ENCODE assay signal across 25 cellular contexts in the genomic region with DNA sequence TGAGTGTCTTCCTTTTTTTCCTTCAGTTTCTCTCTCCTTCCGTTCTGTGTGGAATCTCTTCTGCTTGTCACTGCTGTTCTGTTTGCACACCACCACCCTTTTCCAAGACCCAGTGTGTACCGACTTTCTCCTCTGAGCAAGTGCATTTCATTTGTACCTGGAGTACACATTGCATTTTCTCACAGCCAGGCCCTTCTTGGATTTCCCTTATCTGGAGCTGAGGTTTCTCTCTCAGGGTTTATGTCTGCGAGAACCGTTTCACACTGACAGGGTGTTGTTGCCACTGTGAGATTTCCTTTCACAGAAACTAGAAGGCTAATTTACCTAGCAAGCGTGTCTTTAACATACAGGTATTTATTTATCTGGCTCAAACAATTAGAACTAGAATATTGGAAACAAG. TPM values are rescaled to one million over a fixed set of nuclear protein-coding genes. Genes with fewer than 3 reads are reported as not detected.
DNase-seq lines count a peak whose midpoint lies in the region; ATAC-seq, FAIRE-seq and TF ChIP-seq lines count a peak whose summit lies in the region.
"Had no signal": no experiment of that assay in that cellular context is flagged by ENCODE, and none has a peak within 500 bp of the region (broad histone marks: within the 10 kb centered on the region; RNA-seq: fewer than 3 reads in every experiment).

No MANE protein-coding gene starts in this region.

- no peak for TF ChIP-seq EP300 in K562 (IDR thresholded peaks at IDR 0.05; ENCODE audit: low read length)

- H3K4me3 ChIP-seq in cardiac muscle cell (no peak overlapping the region), heart left ventricle (no peak overlapping the region), K562 (no peak overlapping the region), mesendoderm (ENCODE audit: low read length) (no peak overlapping the region)
- H3K4me3 ChIP-seq: BLaER1, esophagus muscularis mucosa, gastrocnemius medialis, lower lobe of right lung, stomach, transverse colon had no signal

- H3K27me3 ChIP-seq in cardiac muscle cell (no peaks in the 10 kb centered on the region), heart left ventricle (no peaks in the 10 kb centered on the region), K562 (ENCODE audit: control insufficient read depth in 2 of 2, insufficient read depth in 2 of 2, low read length in 2 of 2) (no peaks in the 10 kb centered on the region), mesendoderm (ENCODE audit: insufficient read depth, low read length, poor library complexity) (no peaks in the 10 kb centered on the region)
- H3K27me3 ChIP-seq: BLaER1, esophagus muscularis mucosa, gastrocnemius medialis, stomach, transverse colon had no signal

- no peaks in the 10 kb centered on the region for H3K9me1 ChIP-seq in K562 (ENCODE audit: control insufficient read depth, insufficient read depth, low read length)

- no peak overlapping the region for H3K18ac ChIP-seq in mesendoderm (ENCODE audit: low read length)

- H2AK5ac ChIP-seq in mesendoderm (ENCODE audit: low read length), result no peak overlapping the region

- BruUV-seq in K562 (replicated peaks; lab: Mats Ljungman, UMichigan), result no TSS peak

- no peak overlapping the region for H2AFZ ChIP-seq in K562 (ENCODE audit: low read depth, low read length)

- TF ChIP-seq CTCF in cardiac muscle cell (IDR thresholded peaks at IDR 0.05; ENCODE audit: low read depth, low read length), result no peak
- no peak for TF ChIP-seq CTCF in heart left ventricle (IDR thresholded peaks at IDR 0.05)
- TF ChIP-seq CTCF in K562 (IDR thresholded peaks at IDR 0.05 in 2 of 3, conservative IDR thresholded peaks at IDR 0.05 in 1 of 3; ENCODE audit: insufficient read depth in 2 of 3, low read depth in 1 of 3, low read length in 3 of 3), result no peak

- in situ Hi-C loops in K562 (cut with MboI), result no loop called here

- H3K9me3 Mint-ChIP-seq in activated naive CD4-positive, alpha-beta T cell treated with anti-CD3 and anti-CD28 coated beads, Interleukin-2, amount 50 U/mL, for 72 hours, result peaks cover 1 to 2% of the 10 kb centered on the region in 2 donors
- H3K9me3 Mint-ChIP-seq: activated CD4-positive, alpha-beta T cell treated with anti-CD3 and anti-CD28 coated beads, Interleukin-2, amount 10 ng/mL, durations not matched to agents 7 days and 5 days had no signal

- no peak overlapping the region for H3K56ac ChIP-seq in mesendoderm (ENCODE audit: low read length)

- no peak overlapping the region for H3K4ac ChIP-seq in mesendoderm (ENCODE audit: low read depth, low read length)

- H3K79me2 ChIP-seq in K562 (ENCODE audit: control insufficient read depth, insufficient read depth, low read length), result peaks cover 61% of the 10 kb centered on the region
- no peaks in the 10 kb centered on the region for H3K79me2 ChIP-seq in mesendoderm (ENCODE audit: control insufficient read depth, insufficient read depth, low read length)

- CTCF ChIA-PET in K562 (lab: Yijun Ruan, JAX; ENCODE audit: low intra/inter-chr PET ratio), result no interaction called here

- H3K23ac ChIP-seq in mesendoderm (ENCODE audit: low read length), result no peak overlapping the region

- intact Hi-C loops in heart left ventricle (cut with DNase I) (no loop called here), K562 (cut with micrococcal nuclease) (no loop called here)

- H3K27ac Mint-ChIP-seq in activated naive CD4-positive, alpha-beta T cell treated with anti-CD3 and anti-CD28 coated beads, Interleukin-2, amount 50 U/mL, for 72 hours, result no peak overlapping the region
- H3K27ac Mint-ChIP-seq: activated CD4-positive, alpha-beta T cell treated with anti-CD3 and anti-CD28 coated beads, Interleukin-2, amount 10 ng/mL, durations not matched to agents 7 days and 5 days; T-helper 1 cell treated with Interleukin-12 subunit alpha and Interleukin-12 subunit beta and Interleukin-4 antibody, amounts not matched to agents 30 μg/mL and 1 μg/mL, for 36 hours had no signal

- H2BK120ac ChIP-seq in mesendoderm (ENCODE audit: low read depth, low read length), result no peak overlapping the region

- H4K5ac ChIP-seq in mesendoderm (ENCODE audit: low read length), result no peak overlapping the region

- H3K36me3 ChIP-seq in cardiac muscle cell (no peaks in the 10 kb centered on the region), heart left ventricle (no peaks in the 10 kb centered on the region), K562 (ENCODE audit: control insufficient read depth, insufficient read depth, low read length) (no peaks in the 10 kb centered on the region), mesendoderm (ENCODE audit: control insufficient read depth, insufficient read depth, low read length) (no peaks in the 10 kb centered on the region)
- H3K36me3 ChIP-seq: BLaER1, esophagus muscularis mucosa, gastrocnemius medialis, lower lobe of right lung, stomach, transverse colon had no signal

- H3K4me2 ChIP-seq in K562 (ENCODE audit: insufficient read depth, low read length) (peak overlapping the region; percentile 19; the same call in 1 of the 2 replicates), mesendoderm (ENCODE audit: low read length) (no peak overlapping the region)
- H3K4me2 ChIP-seq: BLaER1 had no signal

- WGBS in heart left ventricle, 4 donors, result 52 to 58% (median 54%) methylated on average over 5 of the region's 5 CpGs
- 17% methylated on average over 5 of the region's 5 CpGs for WGBS in K562 (ENCODE audit: insufficient coverage, low coverage, missing lambda C conversion rate)
- WGBS in mesendoderm (ENCODE audit: extremely low coverage, insufficient coverage, low lambda C conversion rate), result no CpG with 5 or more reads among the region's 5 CpGs

- peak overlapping the region; percentile 22 for H3K27ac ChIP-seq in cardiac muscle cell
- H3K27ac ChIP-seq in heart left ventricle, result no peak overlapping the region
- peak overlapping the region; percentile 50; the same call in 1 of the 3 replicates for H3K27ac ChIP-seq in K562 (ENCODE audit: extremely low read depth, low read depth, low read length)
- no peak overlapping the region for H3K27ac ChIP-seq in mesendoderm (ENCODE audit: low read depth, low read length)
- H3K27ac ChIP-seq: BLaER1, esophagus muscularis mucosa, lower lobe of right lung, stomach, transverse colon had no signal

- H3K9ac ChIP-seq in K562 (ENCODE audit: insufficient read depth in 1 of 2, low read depth in 2 of 2, low read length in 2 of 2), result peak overlapping the region; percentile 14 to 73; a peak in 2 of 4 replicates
- H3K9ac ChIP-seq in mesendoderm (ENCODE audit: low read length), result no peak overlapping the region
- H3K9ac ChIP-seq: BLaER1 had no signal

- peaks cover 4% of the 10 kb centered on the region for H3K79me1 ChIP-seq in mesendoderm (ENCODE audit: low read length)

- POLR2A ChIA-PET in K562 (lab: Yijun Ruan, JAX), result interaction anchor here (0.6 to 1.0 kb wide), 3 partner anchors 8 to 25 kb away, joined by 3 read pairs; no protein-coding TSS in a partner anchor

- no peak for ATAC-seq in heart left ventricle
- ATAC-seq in K562, result peak; percentile 77
- no peak for ATAC-seq in GM18505 (IDR thresholded peaks at IDR 0.05; ENCODE audit: unreplicated experiment)
- no peak for ATAC-seq in activated naive CD4-positive, alpha-beta T cell treated with anti-CD3 and anti-CD28 coated beads, Interleukin-2, amount 50 U/mL, for 72 hours
- no peak for ATAC-seq in GM18520 (IDR thresholded peaks at IDR 0.05; ENCODE audit: unreplicated experiment)
- ATAC-seq: gastrocnemius medialis, lower lobe of right lung had no signal

- FAIRE-seq in K562 (lab: Jason Lieb, UNC), result peak; percentile 85
- FAIRE-seq: kidney had no signal

- H4K8ac ChIP-seq in mesendoderm (ENCODE audit: low read depth, low read length), result no peak overlapping the region

- no peak overlapping the region for H2BK15ac ChIP-seq in mesendoderm (replicated peaks; ENCODE audit: low read depth)

- H3K9me3 ChIP-seq in cardiac muscle cell (ENCODE audit: low read depth) (no peaks in the 10 kb centered on the region), heart left ventricle (peaks cover 0 to 7% (median 0%) of the 10 kb centered on the region in 12 donors), K562 (replicated peaks; ENCODE audit: control insufficient read depth, insufficient read depth, low read depth, low read length) (no peaks in the 10 kb centered on the region)
- H3K9me3 ChIP-seq: esophagus muscularis mucosa, gastrocnemius medialis, lower lobe of right lung, stomach had no signal

- H4K20me1 ChIP-seq in K562 (replicated peaks; ENCODE audit: control insufficient read depth, insufficient read depth, low read length), result no peaks in the 10 kb centered on the region

- peak in 1 of 2 donors; percentile 20 for DNase-seq in cardiac muscle cell (ENCODE audit: low read depth in 1 of 2, low spot score in 1 of 2)
- no peak for DNase-seq in heart left ventricle
- DNase-seq in K562 (ENCODE audit: extremely low read depth in 1 of 4, low spot score in 3 of 4), result peak in 1 of 4 experiments; percentile 42
- peak; percentile 28 for DNase-seq in mesendoderm
- no peak for DNase-seq in GF-D8 (lab: John Stamatoyannopoulos, UW)
- DNase-seq in activated naive CD4-positive, alpha-beta T cell treated with anti-CD3 and anti-CD28 coated beads, Interleukin-2, amount 50 U/mL, for 72 hours (ENCODE audit: low spot score in 2 of 2), result no peak
- DNase-seq: activated CD4-positive, alpha-beta T cell treated with anti-CD3 and anti-CD28 coated beads, Interleukin-2, amount 10 ng/mL, durations not matched to agents 7 days and 5 days; activated CD8-positive, alpha-beta memory T cell treated with anti-CD3 and anti-CD28 coated beads, Interleukin-2, amount 50 U/mL, for 48 hours; activated gamma-delta T cell treated with Interleukin-2 at 50 U/mL for 16 hours; Calu3; caudate nucleus; gastrocnemius medialis; kidney; lower lobe of right lung; MM.1S; NCI-H1417 treated with DMSO at 0.1 percent for 48 hours; nucleus accumbens; stimulated activated CD4-positive, alpha-beta T cell treated with anti-CD3 and anti-CD28 coated beads, Interleukin-4, amount 100 ng/mL, for 24 hours; stomach; transverse colon had no signal

- H2BK5ac ChIP-seq in mesendoderm (ENCODE audit: low read length), result no peak overlapping the region

- TF ChIP-seq RAD21 in K562 (CRISPR knock-in tag; conservative IDR thresholded peaks at IDR 0.05 in 1 of 2, IDR thresholded peaks at IDR 0.05 in 1 of 2), result no peak

- peaks cover 2 to 15% of the 10 kb centered on the region in 2 donors for H3K36me3 Mint-ChIP-seq in activated naive CD4-positive, alpha-beta T cell treated with anti-CD3 and anti-CD28 coated beads, Interleukin-2, amount 50 U/mL, for 72 hours

- H3K4me1 ChIP-seq in cardiac muscle cell (ENCODE audit: low read depth), result peaks cover 8% of the 10 kb centered on the region
- peaks cover 0 to 61% (median 27%) of the 10 kb centered on the region in 12 donors for H3K4me1 ChIP-seq in heart left ventricle
- H3K4me1 ChIP-seq in K562 (replicated peaks in 1 of 2; ENCODE audit: control insufficient read depth in 2 of 2, insufficient read depth in 2 of 2, low read length in 2 of 2), result peaks cover 10 to 14% of the 10 kb centered on the region in 2 experiments; a peak in 3 of 5 replicates
- H3K4me1 ChIP-seq in mesendoderm (ENCODE audit: control insufficient read depth, low read depth, low read length), result no peaks in the 10 kb centered on the region
- H3K4me1 ChIP-seq: BLaER1 had no signal

- TF ChIP-seq POLR2A in heart left ventricle (IDR thresholded peaks at IDR 0.05) (no peak), K562 (conservative IDR thresholded peaks at IDR 0.05) (no peak), GM18505 (IDR thresholded peaks at IDR 0.05; ENCODE audit: borderline replicate concordance, extremely low read depth, insufficient read depth, insufficient read length) (no peak)

RNA-seq across cellular contexts. Expression of gene NCOA1, which starts 26.2 kb away (rescaled TPM):
- 6.7 and 7.9 TPM in 2 replicates for total RNA-seq in cardiac muscle cell
- 5.4 and 9.1 TPM in 2 replicates for polyA plus RNA-seq in cardiac muscle cell
- 10 to 100 TPM; 23.9 to 42.3 (median 33.2) TPM for total RNA-seq in heart left ventricle
- polyA plus RNA-seq in heart left ventricle, result 10 to 100 TPM in 1 of 2 donors, 1 to 10 TPM in 1; 8.5 to 17.3 TPM
- 51.3 and 140 TPM in 2 replicates for total RNA-seq in K562 (2011; cell fraction: chromatin; rRNA removed; ENCODE audit: low replicate concordance)
- total RNA-seq in K562 (2011; cell fraction: nucleolus; rRNA removed), result 21.5 and 31.2 TPM in 2 replicates
- 55.1 and 80.0 TPM in 2 replicates for total RNA-seq in K562 (2011; cell fraction: nucleoplasm; rRNA removed)
- total RNA-seq in K562 (2014; rRNA removed), result 8.3 and 12.2 TPM in 2 replicates
- 19.4 and 20.3 TPM in 2 replicates for total RNA-seq in K562 (2014; rRNA removed; fragmentation: Illumina TruSeq; extraction: Trizol)
- 19.9 TPM in 2 replicates for total RNA-seq in K562 (2015; rRNA removed; fragmentation: Illumina TruSeq; extraction: Trizol)
- total RNA-seq in K562 (2021), result 16.2 and 17.0 TPM in 2 replicates
- 22.2 and 25.7 TPM in 2 replicates for polyA plus RNA-seq in K562 (2011; rRNA removed)
- 12.8 and 15.5 TPM in 2 replicates for polyA plus RNA-seq in K562 (2011; cell fraction: cytosol; rRNA removed)
- 23.6 and 27.1 TPM in 2 replicates for polyA plus RNA-seq in K562 (2011; cell fraction: nucleus; rRNA removed)
- 12.6 and 12.9 TPM in 2 replicates for polyA plus RNA-seq in K562 (2012)
- polyA plus RNA-seq in K562 (2014; fragmentation: Illumina TruSeq; extraction: Trizol), result 17.4 and 19.7 TPM in 2 replicates
- polyA plus RNA-seq in K562 (2014; fragmentation: Nextera tagmentation; extraction: Ambion mirVana), result 1 to 10 TPM; 4.9 to 6.2 TPM
- polyA plus RNA-seq in K562 (2014; rRNA removed), result 9.4 and 10.8 TPM in 2 replicates
- 67.5 and 67.7 TPM in 2 replicates for polyA minus RNA-seq in K562 (2011; rRNA and poly(A)+ RNA removed)
- polyA minus RNA-seq in K562 (2011; cell fraction: cytosol; rRNA and poly(A)+ RNA removed), result 14.5 and 23.9 TPM in 2 replicates
- polyA minus RNA-seq in K562 (2011; cell fraction: nucleus; rRNA and poly(A)+ RNA removed), result 40.3 and 55.5 TPM in 2 replicates
- polyA plus RNA-seq in mesendoderm (2013, experiment 1 of 2), result 11.2 TPM
- polyA plus RNA-seq in mesendoderm (2013, experiment 2 of 2), result 10.6 TPM
- 10 to 100 TPM; 17.1 to 29.1 TPM for total RNA-seq in activated naive CD4-positive, alpha-beta T cell treated with anti-CD3 and anti-CD28 coated beads, Interleukin-2, amount 50 U/mL, for 72 hours

Comparison
In these comparisons a context has a peak if more than half of its experiments do, and no peak if none do; other contexts are left out.
1. H3K27ac ChIP-seq: peak in cardiac muscle cell (single experiment) and K562 (single experiment); none in heart left ventricle (0 of 12) and mesendoderm (single experiment).